In the genomic region with DNA sequence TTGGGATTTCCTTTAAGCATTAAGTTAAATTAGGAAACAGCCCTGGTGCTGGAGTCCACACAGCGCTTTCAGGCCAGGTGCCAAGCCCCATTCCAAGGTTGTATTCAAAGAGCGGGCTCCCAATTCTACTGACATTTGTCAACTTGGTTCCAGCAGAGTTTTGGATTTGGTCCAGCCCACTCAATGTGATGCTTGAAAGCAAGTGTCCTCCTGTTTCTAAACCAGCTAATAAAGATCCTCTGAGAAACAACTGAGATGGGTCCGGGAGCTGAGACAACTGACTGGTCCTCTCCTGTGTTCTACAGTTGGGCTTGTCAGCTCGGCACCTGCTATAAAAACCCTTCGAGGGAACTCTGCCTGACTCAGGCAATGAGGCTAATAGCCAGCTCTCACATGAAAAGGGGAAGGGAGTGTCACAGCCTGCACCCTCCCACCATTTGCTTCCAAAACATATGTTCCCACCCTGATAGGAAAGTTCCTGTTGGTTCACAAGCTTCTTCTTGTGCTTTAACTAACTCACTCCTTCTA, we compare ENCODE assay signal across 9 cellular contexts. TPM values are rescaled to one million over a fixed set of nuclear protein-coding genes. Genes with fewer than 3 reads are reported as not detected.
DNase-seq lines count a peak whose midpoint lies in the region; ATAC-seq, FAIRE-seq and TF ChIP-seq lines count a peak whose summit lies in the region.
"Had no signal": no experiment of that assay in that cellular context is flagged by ENCODE, and none has a peak within 500 bp of the region (broad histone marks: within the 10 kb centered on the region; RNA-seq: fewer than 3 reads in every experiment).

No MANE protein-coding gene starts in this region.

- CTCF ChIA-PET in T-cell (lab: Charles Lee), result interaction anchor here (0.7 to 1.4 kb wide), 4 partner anchors 15 to 314 kb away, joined by 3 to 8 read pairs (median 6); no protein-coding TSS in a partner anchor

- H3K27me3 ChIP-seq in right atrium auricular region, result no peaks in the 10 kb centered on the region

- H3K9me3 ChIP-seq in right atrium auricular region, result no peaks in the 10 kb centered on the region

- no peak for ATAC-seq in T-cell (replicated peaks in 1 of 4)

- DNase-seq in Ammon's horn (ENCODE audit: low spot score) (peak; percentile 50), KBM-7 (peak; percentile 84), T-cell (no peak), right atrium auricular region (ENCODE audit: low spot score) (peak; percentile 74), H54 (ENCODE audit: insufficient read length, low spot score) (no peak), HPDE6-E6E7 (ENCODE audit: extremely low spot score) (no peak), ureter (ENCODE audit: low spot score) (no peak), AG08396 (ENCODE audit: low spot score) (no peak)

- no peaks in the 10 kb centered on the region for H3K9me3 Mint-ChIP-seq in T-cell

- peaks cover 0 to 23% of the 10 kb centered on the region in 2 donors for H3K4me1 ChIP-seq in right atrium auricular region

- peak overlapping the region; percentile 16 to 46 for H3K27ac Mint-ChIP-seq in T-cell

- in situ Hi-C loops in KBM-7 (cut with MboI; ENCODE audit: low pct_unique_long_range_greater_than_20kb, low sequenced_read_pairs), result no loop called here

- POLR2A ChIA-PET in T-cell (lab: Charles Lee), result interaction anchor here (0.6 kb wide), 4 partner anchors 8 to 42 kb away, joined by 3 to 4 read pairs (median 3); no protein-coding TSS in a partner anchor

- no peak for TF ChIP-seq POLR2A in H54 (IDR thresholded peaks at IDR 0.05; ENCODE audit: low read depth, low read length)

- no peaks in the 10 kb centered on the region for H3K36me3 ChIP-seq in right atrium auricular region

- peak overlapping the region in 1 of 2 donors; percentile 16 for H3K4me3 ChIP-seq in right atrium auricular region

- peaks cover 45 to 80% (median 64%) of the 10 kb centered on the region in 3 donors for H3K4me1 Mint-ChIP-seq in T-cell

- no peak overlapping the region for H3K4me3 Mint-ChIP-seq in T-cell

- peaks cover 32% of the 10 kb centered on the region for H3K36me3 Mint-ChIP-seq in T-cell

- no peak for TF ChIP-seq CTCF in right atrium auricular region (IDR thresholded peaks at IDR 0.05)

- H3K27ac ChIP-seq in right atrium auricular region, result no peak overlapping the region

- no peaks in the 10 kb centered on the region for H3K27me3 Mint-ChIP-seq in T-cell

- no peak for FAIRE-seq in H54 (lab: Jason Lieb, UNC)
- FAIRE-seq: G401.6 had no signal

RNA-seq across cellular contexts. Expression of a gene that starts 11.4 kb away (rescaled TPM):
- total RNA-seq in T-cell (100 to 1,000 TPM in 3 of 5 donors, 10 to 100 TPM in 2; 71.2 to 146 (median 112) TPM), right atrium auricular region (10 to 100 TPM in 1 of 2 donors, 1 to 10 TPM in 1; 7.0 to 11.9 TPM), ureter (49.2 TPM)

Comparison
In these comparisons a context has a peak if more than half of its experiments do, and no peak if none do; other contexts are left out.
1. DNase-seq: peak in Ammon's horn (single experiment), KBM-7 (single experiment) and right atrium auricular region (single experiment); none in T-cell (0 of 34), H54 (single experiment), HPDE6-E6E7 (single experiment), ureter (single experiment) and AG08396 (single experiment).